Comparison of ENCODE assay signal across 8 cellular contexts in the genomic region with DNA sequence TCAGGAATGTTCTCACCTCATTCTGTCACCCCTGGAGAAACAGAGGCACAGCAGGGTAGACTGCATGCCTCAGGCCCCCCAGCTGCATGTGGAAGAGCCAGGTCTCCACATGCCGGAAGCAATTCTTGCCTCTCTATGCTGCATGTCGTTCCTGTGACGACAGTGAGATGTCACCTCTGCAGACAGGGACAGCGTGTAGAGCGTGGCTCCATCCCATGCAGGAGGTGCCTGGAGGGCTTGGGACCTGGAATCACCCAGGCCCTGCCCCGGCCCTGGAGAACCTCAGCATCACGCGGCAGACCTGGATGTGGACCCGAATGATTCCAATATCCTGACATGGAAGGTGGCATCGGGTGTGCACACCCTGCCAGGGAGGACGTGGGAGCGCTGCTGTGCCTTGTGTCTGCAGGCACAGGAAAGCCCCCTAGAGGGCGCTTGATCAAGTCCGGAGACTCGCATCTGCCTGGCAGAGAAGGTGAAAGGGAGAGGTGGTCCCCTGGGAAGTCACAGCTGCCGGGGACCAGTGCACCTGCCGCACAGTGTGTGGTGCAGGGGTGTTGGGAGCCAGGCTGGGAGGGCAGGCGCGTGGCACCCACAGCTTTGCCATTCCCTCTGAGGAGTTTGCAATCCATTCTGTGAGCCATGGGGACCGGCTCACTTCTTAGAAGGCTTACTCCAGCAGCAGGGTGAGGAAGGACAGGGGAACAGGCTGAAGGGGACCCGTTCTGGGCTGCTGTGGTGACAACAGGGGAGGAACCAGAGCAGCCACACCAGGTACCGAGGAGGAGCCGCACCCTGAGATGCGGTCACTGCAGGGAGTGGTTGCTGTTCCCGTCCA. TPM values are rescaled to one million over a fixed set of nuclear protein-coding genes. Genes with fewer than 3 reads are reported as not detected.
A peak's percentile ranks its signal among the peaks of the same experiment; 100 is the strongest.
DNase-seq lines count a peak whose midpoint lies in the region; ATAC-seq and TF ChIP-seq lines count a peak whose summit lies in the region.

No MANE protein-coding gene starts in this region.

- H2AFZ ChIP-seq in mesenchymal stem cell (ENCODE audit: low read depth, low read length), result no peak overlapping the region

- TF ChIP-seq CTCF in AG10803 (conservative IDR thresholded peaks at IDR 0.05; ENCODE audit: low read length), result peak; percentile 53

- H3K4me1 ChIP-seq in mesenchymal stem cell (ENCODE audit: control insufficient read depth, insufficient read depth, low read depth, low read length), result peaks cover 6% of the 10 kb centered on the region

- no peak overlapping the region for H3K18ac ChIP-seq in mesenchymal stem cell (ENCODE audit: low read depth in 1 of 2, low read length in 2 of 2)

- H2BK12ac ChIP-seq in mesenchymal stem cell (ENCODE audit: low read length in 2 of 2), result no peak overlapping the region

- H3K9me3 ChIP-seq in mesenchymal stem cell (ENCODE audit: control insufficient read depth, low read length), result no peaks in the 10 kb centered on the region

- no peak overlapping the region for H2AK5ac ChIP-seq in mesenchymal stem cell (ENCODE audit: low read length, severe bottlenecking)

- ATAC-seq in GM18498 (IDR thresholded peaks at IDR 0.05; ENCODE audit: unreplicated experiment) (peak; percentile 90), HG02798 (IDR thresholded peaks at IDR 0.05; ENCODE audit: poor library complexity, unreplicated experiment) (peak; percentile 80)

- H3K4me2 ChIP-seq in mesenchymal stem cell (ENCODE audit: low read length, poor library complexity, severe bottlenecking), result no peak overlapping the region

- H3K4me3 ChIP-seq in AG10803 (ENCODE audit: low read length) (no peak overlapping the region), mesenchymal stem cell (ENCODE audit: insufficient read depth in 1 of 2, low read depth in 1 of 2, low read length in 2 of 2) (no peak overlapping the region)

- no peaks in the 10 kb centered on the region for H3K36me3 ChIP-seq in mesenchymal stem cell (ENCODE audit: control insufficient read depth in 1 of 2, insufficient read depth in 2 of 2, low read depth in 1 of 2, low read length in 2 of 2)

- WGBS in mesenchymal stem cell, result 43% methylated on average over 25 of the region's 25 CpGs

- no peak overlapping the region for H4K91ac ChIP-seq in mesenchymal stem cell (ENCODE audit: low read length)

- DNase-seq in AG10803 (ENCODE audit: low read depth) (peak; percentile 13), NCI-H2107 treated with DMSO at 0.1 percent for 48 hours (lab: John Stamatoyannopoulos, UW; ENCODE audit: unreplicated experiment) (peak; percentile 48), globus pallidus (ENCODE audit: low spot score) (peak; percentile 37), retina (peak; percentile 85), mesenchymal stem cell (no peak)
- peak; percentile 8 for DNase-seq in activated CD8-positive, alpha-beta memory T cell treated with anti-CD3 and anti-CD28 coated beads, Interleukin-2, amount 50 U/mL, for 24 hours (ENCODE audit: extremely low read depth)

- H3K9ac ChIP-seq in mesenchymal stem cell (ENCODE audit: low read length), result no peak overlapping the region

- H3K14ac ChIP-seq in mesenchymal stem cell (ENCODE audit: low read length in 2 of 2), result no peak overlapping the region

- no peak overlapping the region for H3K4ac ChIP-seq in mesenchymal stem cell (ENCODE audit: low read depth in 1 of 2, low read length in 2 of 2)

- H2BK5ac ChIP-seq in mesenchymal stem cell (ENCODE audit: low read depth, low read length, poor library complexity, severe bottlenecking), result no peak overlapping the region

- no peak overlapping the region for H3K27ac ChIP-seq in mesenchymal stem cell (ENCODE audit: low read length, poor library complexity, severe bottlenecking)

- no peak overlapping the region for H4K8ac ChIP-seq in mesenchymal stem cell (ENCODE audit: low read length)

- H2BK120ac ChIP-seq in mesenchymal stem cell (ENCODE audit: low read depth, low read length), result no peak overlapping the region

- H3K27me3 ChIP-seq in mesenchymal stem cell (ENCODE audit: control insufficient read depth in 1 of 2, insufficient read depth in 1 of 2, low read length in 2 of 2), result peaks cover 22 to 33% of the 10 kb centered on the region in 2 experiments

- H3K79me1 ChIP-seq in mesenchymal stem cell (replicated peaks; ENCODE audit: low read length, poor library complexity, severe bottlenecking), result no peaks in the 10 kb centered on the region

- H3K23ac ChIP-seq in mesenchymal stem cell (ENCODE audit: low read length in 2 of 2), result no peak overlapping the region

- no peak overlapping the region for H2BK15ac ChIP-seq in mesenchymal stem cell (ENCODE audit: low read depth, poor library complexity, severe bottlenecking)

RNA-seq across cellular contexts. Expression of a gene that starts 45.3 kb away (rescaled TPM):
- not detected for polyA plus RNA-seq in mesenchymal stem cell (2013, experiment 1 of 2)
- not detected for polyA plus RNA-seq in mesenchymal stem cell (2013, experiment 2 of 2)
